Comparison of ENCODE assay signal across 14 cellular contexts in genomic region chr16:87741700-87742415, GRCh38. TPM values are rescaled to one million over a fixed set of nuclear protein-coding genes. Genes with fewer than 3 reads are reported as not detected.
DNase-seq lines count a peak whose midpoint lies in the region; ATAC-seq and TF ChIP-seq lines count a peak whose summit lies in the region.
"Had no signal": no experiment of that assay in that cellular context is flagged by ENCODE, and none has a peak within 500 bp of the region (broad histone marks: within the 10 kb centered on the region; RNA-seq: fewer than 3 reads in every experiment).

No MANE protein-coding gene starts in this region.

- H3K4me3 ChIP-seq in CD8-positive, alpha-beta T cell (ENCODE audit: low read depth, low read length) = no peak overlapping the region
- H3K4me3 ChIP-seq in OCI-LY1 (ENCODE audit: low read depth, low read length, poor library complexity, severe bottlenecking) (no peak overlapping the region), endodermal cell (ENCODE audit: low read length) (no peak overlapping the region), neural progenitor cell (no peak overlapping the region), PC-3 (ENCODE audit: low read length) (no peak overlapping the region)

- H3K36me3 Mint-ChIP-seq in CD8-positive, alpha-beta T cell = peaks cover 51% of the 10 kb centered on the region
- H3K36me3 Mint-ChIP-seq in endodermal cell (ENCODE audit: low read depth) = peaks cover 53% of the 10 kb centered on the region
- peaks cover 33% of the 10 kb centered on the region for H3K36me3 Mint-ChIP-seq in neural progenitor cell
- H3K36me3 Mint-ChIP-seq in activated CD8-positive, alpha-beta memory T cell treated with anti-CD3 and anti-CD28 coated beads, Interleukin-2, amount 10 ng/mL, durations not matched to agents 7 days and 5 days = peaks cover 11% of the 10 kb centered on the region

- H3F3A ChIP-seq in OCI-LY1 (ENCODE audit: insufficient read depth, low read length) (no peaks in the 10 kb centered on the region), neural progenitor cell (ENCODE audit: low read depth) (no peaks in the 10 kb centered on the region), PC-3 (ENCODE audit: low read length, unreplicated experiment) (no peaks in the 10 kb centered on the region)

- H2AFZ ChIP-seq in OCI-LY1 (ENCODE audit: low read length) (no peak overlapping the region), neural progenitor cell (replicated peaks) (no peak overlapping the region), PC-3 (ENCODE audit: low read length) (no peak overlapping the region)

- no peaks in the 10 kb centered on the region for H3K4me1 ChIP-seq in CD8-positive, alpha-beta T cell (ENCODE audit: insufficient read depth, low read length)
- H3K4me1 ChIP-seq in OCI-LY1 (ENCODE audit: insufficient read depth, low read length, severe bottlenecking) = peaks cover 15% of the 10 kb centered on the region
- H3K4me1 ChIP-seq in endodermal cell (ENCODE audit: control insufficient read depth, insufficient read depth, low read length) = no peaks in the 10 kb centered on the region
- no peaks in the 10 kb centered on the region for H3K4me1 ChIP-seq in neural progenitor cell
- H3K4me1 ChIP-seq in PC-3 (ENCODE audit: insufficient read depth, low read length) = no peaks in the 10 kb centered on the region

- no peaks in the 10 kb centered on the region for H3K9me3 ChIP-seq in CD8-positive, alpha-beta T cell (ENCODE audit: low read length)
- H3K9me3 ChIP-seq in OCI-LY1 (ENCODE audit: low read length) = no peaks in the 10 kb centered on the region
- peaks cover 10% of the 10 kb centered on the region for H3K9me3 ChIP-seq in endodermal cell (ENCODE audit: control insufficient read depth, low read length)
- no peaks in the 10 kb centered on the region for H3K9me3 ChIP-seq in neural progenitor cell (ENCODE audit: low read depth)
- H3K9me3 ChIP-seq in PC-3 (ENCODE audit: low read length) = no peaks in the 10 kb centered on the region

- no peak for TF ChIP-seq CTCF in CD8-positive, alpha-beta T cell (IDR thresholded peaks at IDR 0.05)
- TF ChIP-seq CTCF in OCI-LY1 (IDR thresholded peaks at IDR 0.05; ENCODE audit: low read length) = no peak
- TF ChIP-seq CTCF in endodermal cell (conservative IDR thresholded peaks at IDR 0.05) = no peak
- TF ChIP-seq CTCF in neural progenitor cell (IDR thresholded peaks at IDR 0.05) = no peak
- TF ChIP-seq CTCF in PC-3 (conservative IDR thresholded peaks at IDR 0.05; ENCODE audit: low read depth, low read length) = no peak

- intact Hi-C loops in CD8-positive, alpha-beta T cell (cut with DNase I, micrococcal nuclease) = no loop called here
- intact Hi-C loops in PC-3 (cut with micrococcal nuclease) = no loop called here

- H3K9me3 Mint-ChIP-seq in CD8-positive, alpha-beta T cell = no peaks in the 10 kb centered on the region
- H3K9me3 Mint-ChIP-seq in endodermal cell (no peaks in the 10 kb centered on the region), neural progenitor cell (peaks cover 5% of the 10 kb centered on the region)
- no peaks in the 10 kb centered on the region for H3K9me3 Mint-ChIP-seq in activated CD8-positive, alpha-beta memory T cell treated with anti-CD3 and anti-CD28 coated beads, Interleukin-2, amount 10 ng/mL, durations not matched to agents 7 days and 5 days (ENCODE audit: low read depth)
- H3K9me3 Mint-ChIP-seq: CD4-positive, alpha-beta memory T cell had no signal

- H3K9ac ChIP-seq in OCI-LY1 (ENCODE audit: low read length) (no peak overlapping the region), endodermal cell (ENCODE audit: extremely low read depth, low read length, poor library complexity, severe bottlenecking) (no peak overlapping the region), neural progenitor cell (no peak overlapping the region), PC-3 (ENCODE audit: low read length) (no peak overlapping the region)

- WGBS in endodermal cell (ENCODE audit: insufficient coverage in 1 of 2, insufficient read length in 1 of 2), 2 experiments = 95 to 99% methylated on average over 10 to 16 of the region's 16 CpGs

- no peak for DNase-seq in CD8-positive, alpha-beta T cell
- DNase-seq in endodermal cell = no peak
- no peak for DNase-seq in neural progenitor cell (ENCODE audit: low spot score)
- DNase-seq in activated CD8-positive, alpha-beta memory T cell treated with anti-CD3 and anti-CD28 coated beads, Interleukin-2, amount 10 ng/mL, durations not matched to agents 7 days and 5 days = no peak
- DNase-seq in stimulated activated CD4-positive, alpha-beta T cell treated with anti-CD3 and anti-CD28 coated beads, Interleukin-4, amount 100 ng/mL, for 4 hours = no peak
- no peak for DNase-seq in PC-3
- DNase-seq: CD4-positive, alpha-beta memory T cell; Kasumi-1; MM.1S; NCI-H1105; NCI-H2227 treated with DMSO at 0.1 percent for 48 hours; NCI-H524 had no signal

- no peak overlapping the region for H3K27ac ChIP-seq in CD8-positive, alpha-beta T cell (ENCODE audit: low read depth, low read length)
- H3K27ac ChIP-seq in OCI-LY1 (ENCODE audit: low read depth, low read length, poor library complexity, severe bottlenecking) (peak overlapping the region; percentile 71), endodermal cell (ENCODE audit: low read depth, low read length) (no peak overlapping the region), neural progenitor cell (no peak overlapping the region), PC-3 (ENCODE audit: low read length) (no peak overlapping the region)

- H3K4me2 ChIP-seq in OCI-LY1 (ENCODE audit: low read length) (no peak overlapping the region), neural progenitor cell (no peak overlapping the region), PC-3 (ENCODE audit: low read length) (no peak overlapping the region)

- peaks cover 14% of the 10 kb centered on the region for H3K4me1 Mint-ChIP-seq in CD8-positive, alpha-beta T cell (ENCODE audit: low read depth)
- no peaks in the 10 kb centered on the region for H3K4me1 Mint-ChIP-seq in endodermal cell
- H3K4me1 Mint-ChIP-seq in neural progenitor cell = peaks cover 13% of the 10 kb centered on the region
- no peaks in the 10 kb centered on the region for H3K4me1 Mint-ChIP-seq in activated CD8-positive, alpha-beta memory T cell treated with anti-CD3 and anti-CD28 coated beads, Interleukin-2, amount 10 ng/mL, durations not matched to agents 7 days and 5 days
- H3K4me1 Mint-ChIP-seq: B cell had no signal

- CTCF ChIA-PET in CD8-positive, alpha-beta T cell (lab: Charles Lee) = no interaction called here
- CTCF ChIA-PET in activated CD8-positive, alpha-beta memory T cell treated with anti-CD3 and anti-CD28 coated beads, Interleukin-2, amount 10 ng/mL, durations not matched to agents 7 days and 5 days (lab: Charles Lee) = interaction anchor here (1.6 kb wide), 1 partner anchor 19 kb away, joined by 3 read pairs; no protein-coding TSS in a partner anchor
- CTCF ChIA-PET in PC-3 (lab: Charles Lee) = no interaction called here

- H4K20me1 ChIP-seq in OCI-LY1 (ENCODE audit: insufficient read depth, low read length) = no peaks in the 10 kb centered on the region
- no peaks in the 10 kb centered on the region for H4K20me1 ChIP-seq in neural progenitor cell (ENCODE audit: low read depth)
- H4K20me1 ChIP-seq in PC-3 (ENCODE audit: low read length) = no peaks in the 10 kb centered on the region

- H3K27ac Mint-ChIP-seq in CD8-positive, alpha-beta T cell = peak overlapping the region; percentile 4
- H3K27ac Mint-ChIP-seq in endodermal cell (peak overlapping the region; percentile 12), neural progenitor cell (peak overlapping the region; percentile 31)
- H3K27ac Mint-ChIP-seq in activated CD8-positive, alpha-beta memory T cell treated with anti-CD3 and anti-CD28 coated beads, Interleukin-2, amount 10 ng/mL, durations not matched to agents 7 days and 5 days = no peak overlapping the region
- H3K27ac Mint-ChIP-seq: B cell had no signal

- no peak overlapping the region for H3K4me3 Mint-ChIP-seq in CD8-positive, alpha-beta T cell
- no peak overlapping the region for H3K4me3 Mint-ChIP-seq in endodermal cell
- no peak overlapping the region for H3K4me3 Mint-ChIP-seq in neural progenitor cell
- no peak overlapping the region for H3K4me3 Mint-ChIP-seq in activated CD8-positive, alpha-beta memory T cell treated with anti-CD3 and anti-CD28 coated beads, Interleukin-2, amount 10 ng/mL, durations not matched to agents 7 days and 5 days
- H3K4me3 Mint-ChIP-seq: B cell; CD4-positive, alpha-beta memory T cell had no signal

- no peak for ATAC-seq in CD8-positive, alpha-beta T cell
- ATAC-seq in activated CD8-positive, alpha-beta memory T cell treated with anti-CD3 and anti-CD28 coated beads, Interleukin-2, amount 10 ng/mL, durations not matched to agents 7 days and 5 days = no peak
- ATAC-seq in PC-3 = no peak

- H3K27me3 ChIP-seq in CD8-positive, alpha-beta T cell (ENCODE audit: insufficient read depth, low read length) = no peaks in the 10 kb centered on the region
- no peaks in the 10 kb centered on the region for H3K27me3 ChIP-seq in OCI-LY1 (ENCODE audit: insufficient read depth, low read length)
- no peaks in the 10 kb centered on the region for H3K27me3 ChIP-seq in endodermal cell (ENCODE audit: control insufficient read depth, insufficient read depth, low read length, poor library complexity, severe bottlenecking)
- no peaks in the 10 kb centered on the region for H3K27me3 ChIP-seq in neural progenitor cell
- no peaks in the 10 kb centered on the region for H3K27me3 ChIP-seq in PC-3 (ENCODE audit: low read length)

- POLR2A ChIA-PET in CD8-positive, alpha-beta T cell (lab: Charles Lee) = no interaction called here
- POLR2A ChIA-PET in PC-3 (lab: Charles Lee; ENCODE audit: unreplicated experiment) = no interaction called here

- BruUV-seq in PC-3 (replicated peaks; lab: Mats Ljungman, UMichigan) = no TSS peak

- H3K9me2 ChIP-seq in OCI-LY1 (ENCODE audit: low read depth, low read length) (no peaks in the 10 kb centered on the region), PC-3 (replicated peaks; ENCODE audit: low read length) (no peaks in the 10 kb centered on the region)

- peaks cover 17% of the 10 kb centered on the region; the same call in 1 of the 2 replicates for H3K79me2 ChIP-seq in OCI-LY1 (ENCODE audit: insufficient read depth, low read length)
- H3K79me2 ChIP-seq in neural progenitor cell (ENCODE audit: low read depth) = peaks cover 8% of the 10 kb centered on the region
- 0 out of 2 replicates have a peak, but pooled peaks cover 9% of the 10 kb centered on the region for H3K79me2 ChIP-seq in PC-3 (ENCODE audit: low read length)

- no peaks in the 10 kb centered on the region for H3K27me3 Mint-ChIP-seq in CD8-positive, alpha-beta T cell (ENCODE audit: low read depth)
- H3K27me3 Mint-ChIP-seq in endodermal cell (ENCODE audit: insufficient read depth) = no peaks in the 10 kb centered on the region
- peaks cover 6% of the 10 kb centered on the region for H3K27me3 Mint-ChIP-seq in neural progenitor cell (ENCODE audit: insufficient read depth, low read depth)
- H3K27me3 Mint-ChIP-seq in activated CD8-positive, alpha-beta memory T cell treated with anti-CD3 and anti-CD28 coated beads, Interleukin-2, amount 10 ng/mL, durations not matched to agents 7 days and 5 days = no peaks in the 10 kb centered on the region
- H3K27me3 Mint-ChIP-seq: B cell; CD4-positive, alpha-beta memory T cell had no signal

- H3K36me3 ChIP-seq in CD8-positive, alpha-beta T cell (ENCODE audit: insufficient read depth, low read length) = peaks cover 43% of the 10 kb centered on the region
- H3K36me3 ChIP-seq in OCI-LY1 (ENCODE audit: insufficient read depth, low read length) (peaks cover 83% of the 10 kb centered on the region), endodermal cell (ENCODE audit: control insufficient read depth, insufficient read depth, low read length) (peaks cover 56% of the 10 kb centered on the region), neural progenitor cell (no peaks in the 10 kb centered on the region), PC-3 (ENCODE audit: low read depth, low read length) (no peaks in the 10 kb centered on the region)

RNA-seq across cellular contexts. Expression of gene KLHDC4, which starts 23.9 kb away (rescaled TPM):
- total RNA-seq in CD8-positive, alpha-beta T cell = 10 to 100 TPM; 74.0 to 81.6 TPM
- total RNA-seq in endodermal cell (10 to 100 TPM; 52.8 to 58.8 TPM), neural progenitor cell (ENCODE audit: low replicate concordance) (19.2 and 30.5 TPM in 2 replicates), PC-3 (2014; rRNA removed) (36.3 and 68.2 TPM in 2 replicates)
- polyA plus RNA-seq in endodermal cell (2013, experiment 1 of 2) = 26.9 TPM
- 23.6 TPM for polyA plus RNA-seq in endodermal cell (2013, experiment 2 of 2)
- total RNA-seq in activated CD8-positive, alpha-beta memory T cell treated with anti-CD3 and anti-CD28 coated beads, Interleukin-2, amount 10 ng/mL, durations not matched to agents 7 days and 5 days = 100 to 1,000 TPM in 1 of 2 experiments, 10 to 100 TPM in 1; 86.0 to 114 TPM
